In genomic region chr9:124621371-124622328, GRCh38 we compare ENCODE assay signal across 11 cellular contexts.
DNase-seq lines count a peak whose midpoint lies in the region; ATAC-seq and TF ChIP-seq lines count a peak whose summit lies in the region.
"Had no signal": no experiment of that assay in that cellular context is flagged by ENCODE, and none has a peak within 500 bp of the region (broad histone marks: within the 10 kb centered on the region; RNA-seq: fewer than 3 reads in every experiment).

No MANE protein-coding gene starts in this region.

- H3K4me1 ChIP-seq in OCI-LY7 (ENCODE audit: insufficient read depth, low read length, poor library complexity, severe bottlenecking) = no peaks in the 10 kb centered on the region

- no peaks in the 10 kb centered on the region for H3K36me3 ChIP-seq in OCI-LY7 (ENCODE audit: insufficient read depth, low read length)

- no peak overlapping the region for H2AFZ ChIP-seq in OCI-LY7 (ENCODE audit: low read length)

- CTCF ChIA-PET in OCI-LY7 (lab: Charles Lee; ENCODE audit: unreplicated experiment) = no interaction called here

- H4K20me1 ChIP-seq in OCI-LY7 (ENCODE audit: insufficient read depth, low read length) = peaks cover 7% of the 10 kb centered on the region; the same call in 1 of the 2 replicates

- BruUV-seq in OCI-LY7 (replicated peaks; lab: Mats Ljungman, UMichigan) = no TSS peak

- intact Hi-C loops in OCI-LY7 (cut with micrococcal nuclease; ENCODE audit: unreplicated experiment) = no loop called here

- H3K9me2 ChIP-seq in OCI-LY7 (ENCODE audit: insufficient read depth, low read length) = no peaks in the 10 kb centered on the region

- H3K4me3 ChIP-seq in AG09309 (ENCODE audit: control insufficient read depth, low read depth, low read length) (no peak overlapping the region), NB4 (ENCODE audit: low read depth, low read length) (no peak overlapping the region), fibroblast of pulmonary artery (replicated peaks; ENCODE audit: low read depth, low read length) (no peak overlapping the region), OCI-LY7 (ENCODE audit: low read depth, low read length, poor library complexity, severe bottlenecking) (no peak overlapping the region)

- no peak for TF ChIP-seq POLR2A in NB4 (IDR thresholded peaks at IDR 0.05; ENCODE audit: extremely low read depth, insufficient read length)

- no peak overlapping the region for H3K27ac ChIP-seq in OCI-LY7 (ENCODE audit: low read depth, low read length, poor library complexity, severe bottlenecking)

- POLR2A ChIA-PET in OCI-LY7 (lab: Charles Lee) = interaction anchor here (0.7 kb wide), 2 partner anchors 15 to 34 kb away, joined by 3 read pairs; no protein-coding TSS in a partner anchor

- H3K79me2 ChIP-seq in OCI-LY7 (ENCODE audit: insufficient read depth, low read depth, low read length) = no peaks in the 10 kb centered on the region

- no peaks in the 10 kb centered on the region for H3K9me3 ChIP-seq in OCI-LY7 (ENCODE audit: low read length)

- no peak overlapping the region for H3K4me2 ChIP-seq in OCI-LY7 (ENCODE audit: low read length)

- peak; percentile 32 for DNase-seq in AG09309 (ENCODE audit: low read depth)
- DNase-seq in NB4 (ENCODE audit: low read depth) = peak; percentile 19
- peak; percentile 48 for DNase-seq in fibroblast of pulmonary artery (ENCODE audit: low read depth)
- DNase-seq in OCI-LY7 (ENCODE audit: low spot score) = no peak
- no peak for DNase-seq in NCI-H2196 (lab: John Stamatoyannopoulos, UW; ENCODE audit: unreplicated experiment)
- no peak for DNase-seq in nucleus accumbens (lab: John Stamatoyannopoulos, UW)
- DNase-seq in GM10266 (ENCODE audit: extremely low spot score) = no peak
- DNase-seq: AML-193, naive B cell, NCI-H446 treated with DMSO at 0.1 percent for 48 hours had no signal

- ATAC-seq in GM19463 (IDR thresholded peaks at IDR 0.05; ENCODE audit: unreplicated experiment) = peak; percentile 55

- TF ChIP-seq CTCF in AG09309 (IDR thresholded peaks at IDR 0.05; ENCODE audit: control insufficient read depth, insufficient read depth, low read depth, low read length, missing control alignments) = no peak
- TF ChIP-seq CTCF in NB4 (IDR thresholded peaks at IDR 0.05; ENCODE audit: low read depth, low read length) = no peak
- TF ChIP-seq CTCF in fibroblast of pulmonary artery (IDR thresholded peaks at IDR 0.05; ENCODE audit: low read length, missing control alignments) = no peak
- TF ChIP-seq CTCF in OCI-LY7 (conservative IDR thresholded peaks at IDR 0.05; ENCODE audit: low read length) = no peak
- no peak for TF ChIP-seq CTCF in GM10266 (IDR thresholded peaks at IDR 0.05; ENCODE audit: control insufficient read depth, insufficient read depth, low read depth, missing control alignments)

Comparison
In these comparisons a context has a peak if more than half of its experiments do, and no peak if none do; other contexts are left out.
1. DNase-seq: peak in AG09309 (single experiment), NB4 (single experiment) and fibroblast of pulmonary artery (single experiment); none in OCI-LY7 (single experiment), NCI-H2196 (single experiment), nucleus accumbens (0 of 56) and GM10266 (single experiment).